ENCODE assay signal across 21 cellular contexts in the genomic region with DNA sequence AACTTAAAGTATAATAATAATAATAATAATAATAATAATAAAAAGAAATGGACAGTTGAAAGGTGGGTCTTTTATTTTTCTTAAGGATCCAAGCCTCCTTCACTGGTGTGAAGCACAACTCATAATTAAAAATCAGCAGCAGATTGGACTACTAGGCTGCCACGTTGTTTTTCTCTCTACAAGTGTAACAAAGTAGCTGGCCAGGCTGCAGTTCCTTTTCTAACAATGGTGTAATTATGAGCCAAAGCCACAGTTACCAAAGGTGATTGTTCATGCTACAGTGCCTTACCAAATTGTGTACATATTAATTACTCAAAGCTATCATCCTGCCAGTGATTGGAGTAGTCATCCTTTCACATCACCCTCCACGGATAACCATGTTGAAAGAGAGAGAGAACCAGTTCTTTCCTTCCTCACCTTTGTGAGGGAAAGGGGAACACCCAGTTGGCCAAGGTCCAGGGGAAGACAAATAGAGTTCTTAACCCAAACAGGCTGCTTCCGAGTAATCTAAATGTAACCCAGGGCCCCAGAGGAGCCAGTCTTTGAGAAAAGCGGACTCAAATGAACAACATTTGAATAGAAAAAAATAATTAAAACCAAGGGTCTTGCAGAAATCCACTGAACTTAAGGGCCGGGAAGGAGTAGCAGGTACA.
DNase-seq lines count a peak whose midpoint lies in the region; ATAC-seq and TF ChIP-seq lines count a peak whose summit lies in the region.
"Had no signal": no experiment of that assay in that cellular context is flagged by ENCODE, and none has a peak within 500 bp of the region (broad histone marks: within the 10 kb centered on the region; RNA-seq: fewer than 3 reads in every experiment).

No MANE protein-coding gene starts in this region.

- DNase-seq in NCI-H510A treated with DMSO at 0.1 percent for 48 hours (lab: John Stamatoyannopoulos, UW) (peak; percentile 47), NCI-H510A (lab: John Stamatoyannopoulos, UW) (no peak), NCI-H1436 treated with DMSO at 0.1 percent for 48 hours (lab: John Stamatoyannopoulos, UW) (peak; percentile 56), NCI-H69 (lab: John Stamatoyannopoulos, UW) (peak; percentile 1), renal cortical epithelial cell (ENCODE audit: low read depth) (peak; percentile 4), vagina (ENCODE audit: extremely low spot score in 2 of 2) (no peak), inferior parietal cortex (ENCODE audit: extremely low spot score) (no peak)
- DNase-seq: activated CD4-positive, alpha-beta T cell treated with anti-CD3 and anti-CD28 coated beads for 36 hours; activated gamma-delta T cell treated with Interleukin-2 at 50 U/mL for 16 hours; activated naive CD8-positive, alpha-beta T cell treated with anti-CD3 and anti-CD28 coated beads, Interleukin-2, amount 50 U/mL, for 24 hours; activated T-cell treated with anti-CD3 and anti-CD28 coated beads, Interleukin-2, amount 50 U/mL, for 24 hours; BE2C; heart left ventricle; naive B cell; NCI-H446; occipital lobe; stimulated activated CD4-positive, alpha-beta T cell treated with anti-CD3 and anti-CD28 coated beads, Interleukin-2, amount 100 ng/mL, for 24 hours; upper lobe of left lung had no signal

- TF ChIP-seq POLR2A in vagina (IDR thresholded peaks at IDR 0.05): no peak

- H3K4me1 ChIP-seq in vagina: no peaks in the 10 kb centered on the region
- H3K4me1 ChIP-seq: BE2C, upper lobe of left lung had no signal

- H3K4me3 ChIP-seq in vagina: no peak overlapping the region
- H3K4me3 ChIP-seq: heart left ventricle, smooth muscle cell, upper lobe of left lung had no signal

- H3K27ac ChIP-seq in vagina: no peak overlapping the region
- H3K27ac ChIP-seq: heart left ventricle, KMS-11, upper lobe of left lung had no signal

- intact Hi-C loops in vagina (cut with DNase I): no loop called here

- ATAC-seq in GM19397 (IDR thresholded peaks at IDR 0.05; ENCODE audit: unreplicated experiment): no peak
- ATAC-seq: activated CD4-positive, alpha-beta T cell treated with anti-CD3 and anti-CD28 coated beads for 36 hours; activated naive CD8-positive, alpha-beta T cell treated with anti-CD3 and anti-CD28 coated beads, Interleukin-2, amount 50 U/mL, for 24 hours had no signal

- H3K36me3 ChIP-seq in vagina: no peaks in the 10 kb centered on the region
- H3K36me3 ChIP-seq: BE2C, heart left ventricle, upper lobe of left lung had no signal

- H3K9me3 ChIP-seq in vagina: no peaks in the 10 kb centered on the region
- H3K9me3 ChIP-seq: BE2C had no signal

- H3K27me3 ChIP-seq in vagina: no peaks in the 10 kb centered on the region
- H3K27me3 ChIP-seq: upper lobe of left lung had no signal

- TF ChIP-seq CTCF in vagina (IDR thresholded peaks at IDR 0.05): no peak

Comparison
In these comparisons a context has a peak if more than half of its experiments do, and no peak if none do; other contexts are left out.
1. DNase-seq: peak in NCI-H510A treated with DMSO at 0.1 percent for 48 hours (single experiment), NCI-H1436 treated with DMSO at 0.1 percent for 48 hours (single experiment), NCI-H69 (single experiment) and renal cortical epithelial cell (single experiment); none in NCI-H510A (single experiment), vagina (0 of 2) and inferior parietal cortex (single experiment).